ENCODE assay signal across 8 cellular contexts in the genomic region with DNA sequence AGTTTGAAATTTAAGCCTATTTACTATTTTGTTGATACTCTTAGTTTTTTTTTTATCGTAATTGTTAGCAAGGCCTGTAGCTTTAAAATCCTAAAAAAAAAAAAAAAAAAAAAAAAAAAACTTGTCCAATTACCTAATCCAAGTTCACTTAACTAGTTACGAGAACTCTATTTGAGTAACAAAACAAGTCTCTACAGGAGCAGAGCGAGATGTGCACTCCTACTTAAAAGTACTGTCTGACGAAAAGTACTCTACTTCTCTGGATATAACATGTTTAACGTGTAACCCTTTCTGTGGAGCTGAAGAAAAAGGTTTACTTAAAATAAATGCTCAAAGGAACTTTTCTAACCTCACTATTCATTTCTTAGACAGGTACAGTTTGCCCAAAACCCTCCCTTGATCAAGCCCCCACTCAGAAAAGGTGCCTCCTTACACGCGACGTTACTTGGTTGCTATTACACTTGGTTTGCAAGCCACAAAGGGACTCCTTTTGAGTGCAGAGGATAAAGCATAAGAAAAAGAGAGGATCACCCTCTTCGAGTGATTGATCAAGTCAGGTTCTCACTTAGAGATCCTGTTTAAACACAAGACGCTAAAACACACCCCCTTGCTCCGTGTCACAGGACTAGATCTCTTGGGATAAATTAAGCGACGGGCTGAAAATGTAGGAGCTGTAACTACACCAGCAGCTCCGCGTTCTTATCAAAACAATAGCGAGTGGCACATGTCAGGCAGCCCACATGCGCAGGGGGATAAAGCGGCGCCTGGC. TPM values are rescaled to one million over a fixed set of nuclear protein-coding genes. Genes with fewer than 3 reads are reported as not detected.
DNase-seq lines count a peak whose midpoint lies in the region; ATAC-seq, FAIRE-seq and TF ChIP-seq lines count a peak whose summit lies in the region.

No MANE protein-coding gene starts in this region.

- DNase-seq in AG09309 (ENCODE audit: low read depth) = no peak
- DNase-seq in GM12892 (ENCODE audit: insufficient read length) = peak; percentile 6
- DNase-seq in OCI-M2 (lab: John Stamatoyannopoulos, UW; ENCODE audit: unreplicated experiment) = peak; percentile 87
- DNase-seq in dedifferentiated amniotic fluid mesenchymal stem cell (ENCODE audit: extremely low spot score) = peak; percentile 38
- DNase-seq in NCI-H748 (lab: John Stamatoyannopoulos, UW; ENCODE audit: unreplicated experiment) = no peak
- DNase-seq in hypothalamus (lab: John Stamatoyannopoulos, UW) = no peak

- no peaks in the 10 kb centered on the region for H3K36me3 ChIP-seq in muscle layer of colon (ENCODE audit: insufficient read depth, low read length)

- peak; percentile 1 for ATAC-seq in HG03108 (IDR thresholded peaks at IDR 0.05; ENCODE audit: unreplicated experiment)

- no peaks in the 10 kb centered on the region for H3K27me3 ChIP-seq in muscle layer of colon (ENCODE audit: control insufficient read depth in 1 of 2, insufficient read depth in 2 of 2, low read length in 2 of 2)

- TF ChIP-seq POLR2A in GM12892 (IDR thresholded peaks at IDR 0.05; ENCODE audit: low read depth, low read length) = no peak

- TF ChIP-seq CTCF in AG09309 (IDR thresholded peaks at IDR 0.05; ENCODE audit: control insufficient read depth, insufficient read depth, low read depth, low read length, missing control alignments) = no peak

- FAIRE-seq in GM12892 (lab: Jason Lieb, UNC) = peak; percentile 64

- H3K4me1 ChIP-seq in muscle layer of colon (ENCODE audit: insufficient read depth, low read length) = no peaks in the 10 kb centered on the region

- H3K9ac ChIP-seq in muscle layer of colon (ENCODE audit: low read length) = peak overlapping the region; percentile 81

- H3K4me3 ChIP-seq in AG09309 (ENCODE audit: control insufficient read depth, low read depth, low read length) (peak overlapping the region; percentile 89), muscle layer of colon (ENCODE audit: low read depth in 1 of 2, low read length in 2 of 2) (peak overlapping the region; percentile 92 to 99)

- no peaks in the 10 kb centered on the region for H3K9me3 ChIP-seq in muscle layer of colon (ENCODE audit: low read length)

- H3K27ac ChIP-seq in muscle layer of colon (ENCODE audit: low read depth, low read length) = peak overlapping the region; percentile 100

RNA-seq across cellular contexts. Expression of gene BAZ1A, which starts 2.2 kb away (rescaled TPM):
- 47.2 TPM for polyA plus RNA-seq in GM12892 (2012; ENCODE audit: missing spikeins)

Comparison
In these comparisons a context has a peak if more than half of its experiments do, and no peak if none do; other contexts are left out.
1. DNase-seq: peak in GM12892 (single experiment), OCI-M2 (single experiment) and dedifferentiated amniotic fluid mesenchymal stem cell (single experiment); none in AG09309 (single experiment), NCI-H748 (single experiment) and hypothalamus (0 of 51).